Comparison of ENCODE assay signal across 2 cellular contexts in genomic region chr3:52503788-52504424, GRCh38.
TF ChIP-seq lines count a peak whose summit lies in the region.

No MANE protein-coding gene starts in this region.

TF ChIP-seq in IMR-90, 13 proteins besides CTCF, POLR2A, EP300 and RAD21:
- no peak for TF ChIP-seq CEBPB (IDR thresholded peaks at IDR 0.05; ENCODE audit: low read depth, low read length)
- TF ChIP-seq MAZ (IDR thresholded peaks at IDR 0.05; ENCODE audit: borderline replicate concordance, low read depth, low read length): no peak
- no peak for TF ChIP-seq FOS (IDR thresholded peaks at IDR 0.05; ENCODE audit: low read depth, low read length)
- TF ChIP-seq RCOR1 (IDR thresholded peaks at IDR 0.05; ENCODE audit: insufficient replicate concordance, low read length): no peak
- TF ChIP-seq CHD1 (IDR thresholded peaks at IDR 0.05; ENCODE audit: low read depth, low read length): no peak
- TF ChIP-seq ELK1 (IDR thresholded peaks at IDR 0.05; ENCODE audit: borderline replicate concordance, low read depth, low read length): no peak
- TF ChIP-seq RFX5 (IDR thresholded peaks at IDR 0.05; ENCODE audit: low read depth, low read length): no peak
- TF ChIP-seq MXI1 (IDR thresholded peaks at IDR 0.05; ENCODE audit: borderline replicate concordance, low read depth, low read length): no peak
- no peak for TF ChIP-seq SMC3 (IDR thresholded peaks at IDR 0.05; ENCODE audit: low read depth, low read length)
- TF ChIP-seq USF2 (IDR thresholded peaks at IDR 0.05; ENCODE audit: low read depth, low read length): no peak
- TF ChIP-seq MAFK (IDR thresholded peaks at IDR 0.05; ENCODE audit: low read depth, low read length): no peak
- no peak for TF ChIP-seq NFE2L2 (IDR thresholded peaks at IDR 0.05; ENCODE audit: low read depth, low read length)
- no peak for TF ChIP-seq BHLHE40 (IDR thresholded peaks at IDR 0.05; ENCODE audit: low read depth, low read length)

TF ChIP-seq in H1, 55 proteins besides CTCF, POLR2A, EP300 and RAD21:
- TF ChIP-seq ATF3 (IDR thresholded peaks at IDR 0.05; ENCODE audit: insufficient read depth, low read depth, low read length) (no peak), ZNF274 (IDR thresholded peaks at IDR 0.05; ENCODE audit: borderline replicate concordance, extremely low read depth, low read length) (no peak), KDM1A (IDR thresholded peaks at IDR 0.05; ENCODE audit: borderline replicate concordance, low read length) (no peak), RNF2 (IDR thresholded peaks at IDR 0.05; ENCODE audit: borderline replicate concordance, low read depth, low read length, missing control alignments, poor library complexity, severe bottlenecking) (no peak), BACH1 (IDR thresholded peaks at IDR 0.05; ENCODE audit: low read length) (no peak), E2F6 (IDR thresholded peaks at IDR 0.05) (no peak), CREB1 (IDR thresholded peaks at IDR 0.05) (no peak), SIX5 (IDR thresholded peaks at IDR 0.05; ENCODE audit: low read depth, low read length) (no peak), JUN (IDR thresholded peaks at IDR 0.05; ENCODE audit: low read depth, low read length) (no peak)
